ENCODE assay signal across 17 cellular contexts in the genomic region with DNA sequence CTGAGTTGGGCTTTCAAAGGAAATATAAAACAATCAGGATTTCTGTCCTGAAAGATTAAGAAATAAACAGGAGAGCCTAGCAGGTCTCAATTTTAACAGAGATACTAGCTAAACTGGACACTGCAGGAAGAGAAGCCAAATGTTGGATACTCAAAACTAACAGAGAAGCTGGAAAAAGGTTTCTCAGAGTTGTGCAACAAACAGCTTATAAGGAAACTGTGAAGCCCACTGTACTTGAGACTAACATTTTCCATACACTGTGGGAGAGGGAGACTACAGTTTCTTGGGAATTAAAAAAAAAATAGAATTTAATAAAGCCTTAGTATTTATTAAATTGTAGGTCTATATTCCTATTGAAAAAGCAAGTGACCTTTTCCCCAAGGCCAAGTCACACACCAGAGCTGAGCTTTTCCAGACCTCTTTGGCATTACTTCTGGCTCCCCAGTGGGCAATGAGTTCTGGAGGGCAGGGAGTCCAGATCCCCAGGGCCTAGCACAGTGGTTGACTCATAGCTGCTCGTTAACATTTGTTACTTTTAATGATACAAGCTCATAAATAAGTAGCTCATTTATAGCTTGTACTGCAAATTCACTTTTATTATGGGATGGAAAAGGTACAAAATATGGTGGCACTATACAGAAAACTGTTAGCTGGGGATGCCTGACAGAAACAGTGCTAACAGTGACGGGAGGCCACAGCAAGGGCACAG.
DNase-seq lines count a peak whose midpoint lies in the region; ATAC-seq and TF ChIP-seq lines count a peak whose summit lies in the region.
"Had no signal": no experiment of that assay in that cellular context is flagged by ENCODE, and none has a peak within 500 bp of the region (broad histone marks: within the 10 kb centered on the region; RNA-seq: fewer than 3 reads in every experiment).

No MANE protein-coding gene starts in this region.

- no CpG with 5 or more reads among the region's 2 CpGs for WGBS in mesendoderm (ENCODE audit: extremely low coverage, insufficient coverage, low lambda C conversion rate)

- H3K27me3 Mint-ChIP-seq in osteocyte (ENCODE audit: unreplicated experiment) = no peaks in the 10 kb centered on the region
- H3K27me3 Mint-ChIP-seq: activated B cell treated with CpG ODN at 0.5 μM for 24 hours; activated T-cell treated with anti-CD3 and anti-CD28 coated beads, Interleukin-2, amount 50 U/mL, for 24 hours had no signal

- H3K27ac Mint-ChIP-seq in osteocyte (ENCODE audit: unreplicated experiment) = peak overlapping the region; percentile 15
- H3K27ac Mint-ChIP-seq: activated B cell treated with CpG ODN at 0.5 μM for 24 hours; activated T-cell treated with anti-CD3 and anti-CD28 coated beads, Interleukin-2, amount 50 U/mL, for 24 hours had no signal

- H3K36me3 Mint-ChIP-seq in osteocyte (ENCODE audit: unreplicated experiment) = peaks cover 36% of the 10 kb centered on the region

- no peak overlapping the region for H2AK5ac ChIP-seq in mesendoderm (ENCODE audit: low read length)

- H3K4me1 Mint-ChIP-seq in osteocyte (ENCODE audit: unreplicated experiment) = peaks cover 17% of the 10 kb centered on the region
- H3K4me1 Mint-ChIP-seq: activated B cell treated with CpG ODN at 0.5 μM for 24 hours had no signal

- TF ChIP-seq CTCF in osteocyte (IDR thresholded peaks at IDR 0.05) = no peak

- 0 out of 2 replicates have a peak, but pooled peaks cover 4% of the 10 kb centered on the region for H3K36me3 ChIP-seq in MG63
- no peaks in the 10 kb centered on the region for H3K36me3 ChIP-seq in mesendoderm (ENCODE audit: control insufficient read depth, insufficient read depth, low read length)

- H3K4me3 Mint-ChIP-seq in osteocyte (ENCODE audit: unreplicated experiment) = no peak overlapping the region
- H3K4me3 Mint-ChIP-seq: activated B cell treated with CpG ODN at 0.5 μM for 24 hours; activated T-cell treated with anti-CD3 and anti-CD28 coated beads, Interleukin-2, amount 50 U/mL, for 24 hours had no signal

- no peak for ATAC-seq in GM18502 (IDR thresholded peaks at IDR 0.05; ENCODE audit: poor library complexity, unreplicated experiment)
- ATAC-seq: body of pancreas, left lobe of liver had no signal

- H4K5ac ChIP-seq in mesendoderm (ENCODE audit: low read length) = no peak overlapping the region

- H3K27me3 ChIP-seq in MG63 = no peaks in the 10 kb centered on the region
- H3K27me3 ChIP-seq in mesendoderm (ENCODE audit: insufficient read depth, low read length, poor library complexity) = no peaks in the 10 kb centered on the region
- H3K27me3 ChIP-seq: body of pancreas had no signal

- H3K27ac ChIP-seq in mesendoderm (ENCODE audit: low read depth, low read length) = no peak overlapping the region
- H3K27ac ChIP-seq: body of pancreas had no signal

- no peak overlapping the region for H2BK15ac ChIP-seq in mesendoderm (replicated peaks; ENCODE audit: low read depth)

- H3K4me1 ChIP-seq in mesendoderm (ENCODE audit: control insufficient read depth, low read depth, low read length) = peaks cover 2% of the 10 kb centered on the region
- H3K4me1 ChIP-seq: body of pancreas had no signal

- H3K9ac ChIP-seq in mesendoderm (ENCODE audit: low read length) = no peak overlapping the region

- H2BK120ac ChIP-seq in mesendoderm (ENCODE audit: low read depth, low read length) = no peak overlapping the region

- no peaks in the 10 kb centered on the region for H3K79me1 ChIP-seq in mesendoderm (ENCODE audit: low read length)

- no peak overlapping the region for H3K56ac ChIP-seq in mesendoderm (ENCODE audit: low read length)

- no peak overlapping the region for H4K8ac ChIP-seq in mesendoderm (ENCODE audit: low read depth, low read length)

- H3K9me3 Mint-ChIP-seq in osteocyte (ENCODE audit: unreplicated experiment) = no peaks in the 10 kb centered on the region
- H3K9me3 Mint-ChIP-seq: activated B cell treated with CpG ODN at 0.5 μM for 24 hours; activated T-cell treated with anti-CD3 and anti-CD28 coated beads, Interleukin-2, amount 50 U/mL, for 24 hours had no signal

- H2BK5ac ChIP-seq in mesendoderm (ENCODE audit: low read length) = no peak overlapping the region

- H3K4me3 ChIP-seq in MG63 = no peak overlapping the region
- H3K4me3 ChIP-seq in mesendoderm (ENCODE audit: low read length) = no peak overlapping the region
- H3K4me3 ChIP-seq: body of pancreas had no signal

- H3K18ac ChIP-seq in mesendoderm (ENCODE audit: low read length) = no peak overlapping the region

- no peaks in the 10 kb centered on the region for H3K9me3 ChIP-seq in MG63
- H3K9me3 ChIP-seq: body of pancreas had no signal

- H3K4me2 ChIP-seq in mesendoderm (ENCODE audit: low read length) = no peak overlapping the region

- no peak overlapping the region for H3K4ac ChIP-seq in mesendoderm (ENCODE audit: low read depth, low read length)

- DNase-seq in AG08395 (ENCODE audit: low spot score) (peak; percentile 49), MG63 (peak; percentile 61), fibroblast of peridontal ligament (ENCODE audit: extremely low read depth) (peak; percentile 65), osteocyte (ENCODE audit: extremely low spot score, unreplicated experiment) (no peak), medulla oblongata (ENCODE audit: extremely low spot score) (no peak), mesendoderm (no peak)
- no peak for DNase-seq in stimulated activated CD4-positive, alpha-beta T cell treated with anti-CD3 and anti-CD28 coated beads, Interleukin-4, amount 100 ng/mL, for 1 hour
- DNase-seq: ACHN; activated B cell treated with CpG ODN at 0.5 μM for 24 hours; activated T-cell treated with anti-CD3 and anti-CD28 coated beads, Interleukin-2, amount 50 U/mL, for 24 hours; body of pancreas; DMS79; MV-4-11; occipital lobe; stimulated activated CD4-positive, alpha-beta T cell treated with anti-CD3 and anti-CD28 coated beads, Interleukin-4, amount 100 ng/mL, for 24 hours had no signal

- no peaks in the 10 kb centered on the region for H3K79me2 ChIP-seq in mesendoderm (ENCODE audit: control insufficient read depth, insufficient read depth, low read length)

- no peak overlapping the region for H3K23ac ChIP-seq in mesendoderm (ENCODE audit: low read length)

Comparison
In these comparisons a context has a peak if more than half of its experiments do, and no peak if none do; other contexts are left out.
1. DNase-seq: peak in AG08395 (single experiment), MG63 (single experiment) and fibroblast of peridontal ligament (single experiment); none in osteocyte (single experiment), stimulated activated CD4-positive, alpha-beta T cell treated with anti-CD3 and anti-CD28 coated beads, Interleukin-4, amount 100 ng/mL, for 1 hour (single experiment), medulla oblongata (single experiment) and mesendoderm (single experiment).